ENCODE assay signal across 9 cellular contexts in genomic region chr13:32669030-32669646, GRCh38.
DNase-seq lines count a peak whose midpoint lies in the region; ATAC-seq and TF ChIP-seq lines count a peak whose summit lies in the region.
"Had no signal": no experiment of that assay in that cellular context is flagged by ENCODE, and none has a peak within 500 bp of the region (broad histone marks: within the 10 kb centered on the region; RNA-seq: fewer than 3 reads in every experiment).

No MANE protein-coding gene starts in this region.

- no peaks in the 10 kb centered on the region for H3K4me1 ChIP-seq in Panc1 (ENCODE audit: control insufficient read depth, insufficient read depth, low read length)

- no peaks in the 10 kb centered on the region for H3K9me3 ChIP-seq in Panc1 (ENCODE audit: control insufficient read depth, insufficient read depth, low read depth, low read length)

- H3K36me3 ChIP-seq in Panc1 (ENCODE audit: control insufficient read depth, insufficient read depth, low read length) = no peaks in the 10 kb centered on the region; the same call in 1 of the 2 replicates

- TSS peak; percentile 25 for BruUV-seq in Panc1 (replicated peaks; lab: Mats Ljungman, UMichigan)

- peaks cover 27% of the 10 kb centered on the region for H3K36me3 Mint-ChIP-seq in osteocyte (ENCODE audit: unreplicated experiment)

- H3K4me3 ChIP-seq in Panc1 (ENCODE audit: low read depth in 2 of 2, low read length in 2 of 2) = no peak overlapping the region
- H3K4me3 ChIP-seq in epithelial cell of esophagus (ENCODE audit: low read length) = no peak overlapping the region

- DNase-seq in NCI-H2196 (lab: John Stamatoyannopoulos, UW; ENCODE audit: unreplicated experiment) (peak; percentile 1), NCI-H2196 treated with DMSO at 0.1 percent for 48 hours (lab: John Stamatoyannopoulos, UW; ENCODE audit: unreplicated experiment) (no peak), KBM-7 (peak; percentile 62), Panc1 (ENCODE audit: low read depth, low spot score) (no peak), epithelial cell of esophagus (ENCODE audit: low read depth) (peak; percentile 52), osteocyte (ENCODE audit: extremely low spot score, unreplicated experiment) (no peak), HuH-7.5 (ENCODE audit: low spot score) (no peak)

- no peak overlapping the region for H3K27ac ChIP-seq in Panc1 (ENCODE audit: low read length)

- H3K4me1 Mint-ChIP-seq in osteocyte (ENCODE audit: unreplicated experiment) = peaks cover 2% of the 10 kb centered on the region

- POLR2A ChIA-PET in Panc1 (lab: Charles Lee) = interaction anchor here (0.6 kb wide), 1 partner anchor 32 kb away, joined by 3 read pairs; no protein-coding TSS in a partner anchor

- CTCF ChIA-PET in Panc1 (lab: Charles Lee) = interaction anchor here (0.6 kb wide), 3 partner anchors 29 to 77 kb away, joined by 3 to 4 read pairs (median 3); no protein-coding TSS in a partner anchor

- no peaks in the 10 kb centered on the region for H3K27me3 Mint-ChIP-seq in osteocyte (ENCODE audit: unreplicated experiment)
- H3K27me3 Mint-ChIP-seq: CD8-positive, alpha-beta memory T cell had no signal

- peak; percentile 71; the same call in 1 of the 2 replicates for TF ChIP-seq CTCF in Panc1 (IDR thresholded peaks at IDR 0.05)
- peak; percentile 73 for TF ChIP-seq CTCF in epithelial cell of esophagus (IDR thresholded peaks at IDR 0.05; ENCODE audit: insufficient read depth, low read depth, low read length, missing control alignments)
- peak; percentile 76 for TF ChIP-seq CTCF in osteocyte (IDR thresholded peaks at IDR 0.05)

- peak overlapping the region; percentile 23 for H3K27ac Mint-ChIP-seq in osteocyte (ENCODE audit: unreplicated experiment)

- intact Hi-C loops in Panc1 (cut with micrococcal nuclease; ENCODE audit: unreplicated experiment) = no loop called here

- H3K9me3 Mint-ChIP-seq in osteocyte (ENCODE audit: unreplicated experiment) = peaks cover 2% of the 10 kb centered on the region
- H3K9me3 Mint-ChIP-seq: CD8-positive, alpha-beta memory T cell had no signal

- ATAC-seq in Panc1 (no peak), HG03442 (IDR thresholded peaks at IDR 0.05; ENCODE audit: unreplicated experiment) (no peak)

- in situ Hi-C loops in KBM-7 (cut with MboI; ENCODE audit: low pct_unique_long_range_greater_than_20kb, low sequenced_read_pairs) (no loop called here), Panc1 (cut with HindIII; ENCODE audit: low pct_unique_long_range_greater_than_20kb, low sequenced_read_pairs) (no loop called here)

- no peak overlapping the region for H3K4me3 Mint-ChIP-seq in osteocyte (ENCODE audit: unreplicated experiment)
- H3K4me3 Mint-ChIP-seq: CD8-positive, alpha-beta memory T cell had no signal

- no peaks in the 10 kb centered on the region for H3K27me3 ChIP-seq in Panc1 (ENCODE audit: control insufficient read depth, insufficient read depth, low read length)

Comparison
In these comparisons a context has a peak if more than half of its experiments do, and no peak if none do; other contexts are left out.
1. DNase-seq: peak in NCI-H2196 (single experiment), KBM-7 (single experiment) and epithelial cell of esophagus (single experiment); none in NCI-H2196 treated with DMSO at 0.1 percent for 48 hours (single experiment), Panc1 (single experiment), osteocyte (single experiment) and HuH-7.5 (single experiment).
2. Peak in every context shown above with its lines, with median percentiles within 50 percentile points of each other: CTCF ChIP-seq.